In genomic region chr6:87700729-87701675, GRCh38 we compare ENCODE assay signal across 1 cellular context.
TF ChIP-seq lines count a peak whose summit lies in the region.

No MANE protein-coding gene starts in this region.

TF ChIP-seq in HEK293, 187 proteins besides CTCF, POLR2A, EP300 and RAD21 (continued from another document and continues in another):
- no peak for TF ChIP-seq ZBTB6 (tag by site-specific recombination; IDR thresholded peaks at IDR 0.05)
- no peak for TF ChIP-seq ZNF202 (tag by site-specific recombination; IDR thresholded peaks at IDR 0.05; ENCODE audit: borderline replicate concordance)
- no peak for TF ChIP-seq ZNF37A (tag by site-specific recombination; IDR thresholded peaks at IDR 0.05)
- no peak for TF ChIP-seq ZBTB21 (tag by site-specific recombination; IDR thresholded peaks at IDR 0.05)
- no peak for TF ChIP-seq ZNF501 (tag by site-specific recombination; IDR thresholded peaks at IDR 0.05)
- TF ChIP-seq ZBTB1 (tag by site-specific recombination; IDR thresholded peaks at IDR 0.05), result no peak
- peak; percentile 28; the same call in 1 of the 2 replicates for TF ChIP-seq HIC1 (tag by site-specific recombination; IDR thresholded peaks at IDR 0.05)
- peak; percentile 82; the same call in 1 of the 2 replicates for TF ChIP-seq KLF17 (tag by site-specific recombination; IDR thresholded peaks at IDR 0.05)
- TF ChIP-seq ZNF843 (tag by site-specific recombination; IDR thresholded peaks at IDR 0.05), result peak; percentile 64; the same call in 1 of the 2 replicates
- TF ChIP-seq ZNF521 (tag by site-specific recombination; IDR thresholded peaks at IDR 0.05), result no peak
- no peak for TF ChIP-seq ZNF155 (tag by site-specific recombination; IDR thresholded peaks at IDR 0.05)
- TF ChIP-seq ZNF366 (tag by site-specific recombination; conservative IDR thresholded peaks at IDR 0.05), result no peak
- 0 out of 2 replicates have a peak, but pooled peaks have one; percentile 16 for TF ChIP-seq ZNF24 (tag by site-specific recombination; IDR thresholded peaks at IDR 0.05)
- peak; percentile 86 for TF ChIP-seq TRIM28 (IDR thresholded peaks at IDR 0.05; ENCODE audit: borderline replicate concordance, low read length)
- TF ChIP-seq ZNF292 (tag by site-specific recombination; IDR thresholded peaks at IDR 0.05; ENCODE audit: borderline replicate concordance, low read depth), result no peak
- TF ChIP-seq ZNF311 (tag by site-specific recombination; IDR thresholded peaks at IDR 0.05; ENCODE audit: borderline replicate concordance), result no peak
- TF ChIP-seq ZNF548 (tag by site-specific recombination; IDR thresholded peaks at IDR 0.05), result no peak
- TF ChIP-seq REST (tag by site-specific recombination; IDR thresholded peaks at IDR 0.05), result no peak
- 0 out of 2 replicates have a peak, but pooled peaks have one; percentile 5 for TF ChIP-seq ZNF324 (tag by site-specific recombination; IDR thresholded peaks at IDR 0.05)
- no peak for TF ChIP-seq ZNF529 (tag by site-specific recombination; IDR thresholded peaks at IDR 0.05; ENCODE audit: insufficient replicate concordance)
- TF ChIP-seq ZNF488 (tag by site-specific recombination; IDR thresholded peaks at IDR 0.05), result no peak
- no peak for TF ChIP-seq ZSCAN5A (tag by site-specific recombination; IDR thresholded peaks at IDR 0.05)
- TF ChIP-seq ZNF157 (tag by site-specific recombination; IDR thresholded peaks at IDR 0.05), result no peak
- 0 out of 2 replicates have a peak, but pooled peaks have one; percentile 6 for TF ChIP-seq OSR2 (tag by site-specific recombination; IDR thresholded peaks at IDR 0.05)
- no peak for TF ChIP-seq ZNF26 (tag by site-specific recombination; IDR thresholded peaks at IDR 0.05)
- peak; percentile 75 for TF ChIP-seq PATZ1 (tag by site-specific recombination; IDR thresholded peaks at IDR 0.05)
- peak; percentile 81 for TF ChIP-seq ZIC2 (tag by site-specific recombination; IDR thresholded peaks at IDR 0.05)
- no peak for TF ChIP-seq ZNF658 (tag by site-specific recombination; IDR thresholded peaks at IDR 0.05)
- TF ChIP-seq MZF1 (tag by site-specific recombination; IDR thresholded peaks at IDR 0.05; ENCODE audit: borderline replicate concordance), result peak; percentile 37; the same call in 1 of the 2 replicates
- no peak for TF ChIP-seq ZSCAN16 (tag by site-specific recombination; IDR thresholded peaks at IDR 0.05)
- TF ChIP-seq ZNF704 (tag by site-specific recombination; IDR thresholded peaks at IDR 0.05), result no peak
- TF ChIP-seq GLIS1 (tag by site-specific recombination; IDR thresholded peaks at IDR 0.05), result no peak
- no peak for TF ChIP-seq ZNF280C (tag by site-specific recombination; IDR thresholded peaks at IDR 0.05)
- TF ChIP-seq OVOL3 (tag by site-specific recombination; IDR thresholded peaks at IDR 0.05), result no peak
- TF ChIP-seq PRDM1 (tag by site-specific recombination; IDR thresholded peaks at IDR 0.05), result peak; percentile 88
- TF ChIP-seq INSM2 (tag by site-specific recombination; IDR thresholded peaks at IDR 0.05), result no peak
